ENCODE assay signal across 12 cellular contexts in the genomic region with DNA sequence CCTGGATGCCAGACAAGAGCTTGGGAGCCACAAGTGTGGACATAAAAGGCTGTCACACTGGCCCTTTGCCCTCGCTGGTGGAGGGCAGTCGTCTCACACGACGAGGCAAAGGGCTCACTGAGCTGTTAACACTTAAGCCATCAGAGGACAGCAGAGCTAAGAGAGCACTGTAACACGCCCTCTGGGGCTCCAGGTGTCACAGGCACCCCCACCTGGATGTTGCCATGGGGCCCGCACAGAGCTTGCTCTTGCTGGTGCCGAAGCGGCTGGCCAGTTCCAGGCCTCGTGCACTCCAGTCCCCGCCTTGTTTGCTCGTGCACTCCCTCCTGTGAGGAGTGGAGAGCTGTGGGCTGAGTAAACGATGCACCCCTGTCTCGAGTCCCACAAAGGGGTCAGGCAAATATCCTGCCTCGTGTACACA. TPM values are rescaled to one million over a fixed set of nuclear protein-coding genes. Genes with fewer than 3 reads are reported as not detected.
DNase-seq lines count a peak whose midpoint lies in the region; ATAC-seq and TF ChIP-seq lines count a peak whose summit lies in the region.
"Had no signal": no experiment of that assay in that cellular context is flagged by ENCODE, and none has a peak within 500 bp of the region (broad histone marks: within the 10 kb centered on the region; RNA-seq: fewer than 3 reads in every experiment).

No MANE protein-coding gene starts in this region.

- H3K4me1 ChIP-seq in heart left ventricle (peaks cover 0 to 18% (median 4%) of the 10 kb centered on the region in 12 donors), right atrium auricular region (peaks cover 0 to 24% of the 10 kb centered on the region in 2 donors)
- H3K4me1 ChIP-seq: pancreas had no signal

- peak in 3 of 4 donors; percentile 4 to 17 (median 5) for ATAC-seq in heart left ventricle
- ATAC-seq in sciatic nerve = no peak

- H3K9me3 ChIP-seq in heart left ventricle (no peaks in the 10 kb centered on the region), right atrium auricular region (no peaks in the 10 kb centered on the region)
- H3K9me3 ChIP-seq: pancreas had no signal

- no peak for TF ChIP-seq POLR2A in heart left ventricle (IDR thresholded peaks at IDR 0.05)

- DNase-seq in heart left ventricle (no peak), right atrium auricular region (ENCODE audit: low spot score) (no peak), NCI-H774 (lab: John Stamatoyannopoulos, UW) (peak; percentile 86), islet precursor cell (peak; percentile 83), sciatic nerve (ENCODE audit: low spot score) (no peak), hypothalamus (lab: John Stamatoyannopoulos, UW) (no peak), ACHN (no peak), GOT3 (lab: John Stamatoyannopoulos, UW) (no peak)
- DNase-seq: activated CD4-positive, alpha-beta memory T cell treated with anti-CD3 and anti-CD28 coated beads for 36 hours; stimulated activated CD4-positive, alpha-beta T cell treated with anti-CD3 and anti-CD28 coated beads, Interleukin-2, amount 100 ng/mL, for 48 hours had no signal

- 44 to 59% (median 54%) methylated on average over 10 to 14 of the region's 14 CpGs for WGBS in heart left ventricle, 4 donors

- H3K27ac ChIP-seq in heart left ventricle (no peak overlapping the region), right atrium auricular region (no peak overlapping the region)
- H3K27ac ChIP-seq: pancreas had no signal

- H3K36me3 ChIP-seq in heart left ventricle = no peaks in the 10 kb centered on the region
- H3K36me3 ChIP-seq in right atrium auricular region = no peaks in the 10 kb centered on the region
- H3K36me3 ChIP-seq: pancreas had no signal

- H3K27me3 ChIP-seq in heart left ventricle (peaks cover 0 to 4% (median 0%) of the 10 kb centered on the region in 9 donors), right atrium auricular region (no peaks in the 10 kb centered on the region)
- H3K27me3 ChIP-seq: pancreas had no signal

- intact Hi-C loops in heart left ventricle (cut with DNase I) = no loop called here
- intact Hi-C loops in sciatic nerve (cut with DNase I) = no loop called here

- in situ Hi-C loops in ACHN (cut with HindIII; ENCODE audit: low pct_ligation_motif_present, low pct_unique_long_range_greater_than_20kb, low sequenced_read_pairs) = no loop called here

- H3K4me3 ChIP-seq in heart left ventricle (no peak overlapping the region), right atrium auricular region (no peak overlapping the region)
- H3K4me3 ChIP-seq: pancreas had no signal

- TF ChIP-seq CTCF in heart left ventricle (IDR thresholded peaks at IDR 0.05) (no peak), right atrium auricular region (IDR thresholded peaks at IDR 0.05) (no peak)

RNA-seq across cellular contexts. Expression of a gene that starts 37.4 kb away (rescaled TPM):
- under 1 TPM in 1 of 9 donors, not detected in 8; 0.16 TPM for total RNA-seq in heart left ventricle
- under 1 TPM in 1 of 2 donors, not detected in 1; 0.03 TPM for polyA plus RNA-seq in heart left ventricle
- not detected for total RNA-seq in right atrium auricular region
- not detected for total RNA-seq in sciatic nerve
- total RNA-seq: activated CD4-positive, alpha-beta memory T cell treated with anti-CD3 and anti-CD28 coated beads for 36 hours; kidney epithelial cell had no signal

Comparison
In these comparisons a context has a peak if more than half of its experiments do, and no peak if none do; other contexts are left out.
1. DNase-seq: peak in NCI-H774 (single experiment) and islet precursor cell (single experiment); none in heart left ventricle (0 of 5), right atrium auricular region (single experiment), sciatic nerve (single experiment), hypothalamus (0 of 51), ACHN (single experiment) and GOT3 (single experiment).